1 cellular context compared by ENCODE assay signal in the genomic region with DNA sequence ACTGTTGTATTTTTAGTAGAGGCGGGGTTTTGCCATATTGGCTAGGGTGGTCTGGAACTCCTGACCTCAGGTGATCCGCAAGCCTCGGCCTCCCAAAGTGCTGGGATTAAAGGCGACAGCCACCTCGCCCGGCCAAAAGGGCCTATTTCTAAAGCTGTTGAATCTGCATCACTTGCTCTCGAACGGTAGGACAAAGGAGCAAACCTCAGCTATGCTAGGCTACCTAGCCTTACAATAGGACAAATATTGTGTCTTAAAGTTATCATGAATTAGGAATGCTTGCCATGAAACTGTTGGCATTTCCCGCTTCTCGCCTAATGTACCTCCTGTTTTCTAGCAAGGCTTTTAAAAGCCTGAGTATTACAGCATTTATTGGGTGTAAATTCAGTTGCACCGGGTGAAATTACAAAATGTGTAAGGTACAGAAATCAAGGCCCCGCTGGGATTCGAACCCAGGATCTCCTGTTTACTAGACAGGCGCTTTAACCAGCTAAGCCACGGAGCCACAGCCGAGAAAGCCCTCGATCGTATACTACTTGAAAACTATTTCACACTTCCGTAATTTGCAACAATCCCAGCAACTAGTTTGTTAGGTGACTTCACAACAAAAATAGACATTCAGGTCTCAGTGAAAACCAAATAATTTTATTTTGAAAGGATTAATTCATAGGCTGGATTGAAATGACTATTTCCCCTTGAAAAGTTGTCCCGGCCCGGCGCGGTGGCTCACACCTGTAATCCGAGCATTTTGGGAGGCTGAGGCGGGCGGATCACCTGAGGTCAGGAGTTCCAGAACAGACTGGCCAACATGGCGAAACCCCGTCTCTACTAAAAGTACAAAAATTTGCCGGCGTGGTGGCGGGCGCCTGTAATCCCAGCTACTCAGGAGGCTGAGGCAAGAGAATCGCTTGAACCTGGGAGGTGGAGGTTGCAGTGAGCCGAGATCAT.
TF ChIP-seq lines count a peak whose summit lies in the region.

No MANE protein-coding gene starts in this region.

TF ChIP-seq in WTC11, 78 proteins besides CTCF, POLR2A, EP300 and RAD21 (continued from another document and continues in another):
- TF ChIP-seq, protein P1, sequence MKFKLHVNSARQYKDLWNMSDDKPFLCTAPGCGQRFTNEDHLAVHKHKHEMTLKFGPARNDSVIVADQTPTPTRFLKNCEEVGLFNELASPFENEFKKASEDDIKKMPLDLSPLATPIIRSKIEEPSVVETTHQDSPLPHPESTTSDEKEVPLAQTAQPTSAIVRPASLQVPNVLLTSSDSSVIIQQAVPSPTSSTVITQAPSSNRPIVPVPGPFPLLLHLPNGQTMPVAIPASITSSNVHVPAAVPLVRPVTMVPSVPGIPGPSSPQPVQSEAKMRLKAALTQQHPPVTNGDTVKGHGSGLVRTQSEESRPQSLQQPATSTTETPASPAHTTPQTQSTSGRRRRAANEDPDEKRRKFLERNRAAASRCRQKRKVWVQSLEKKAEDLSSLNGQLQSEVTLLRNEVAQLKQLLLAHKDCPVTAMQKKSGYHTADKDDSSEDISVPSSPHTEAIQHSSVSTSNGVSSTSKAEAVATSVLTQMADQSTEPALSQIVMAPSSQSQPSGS (CRISPR knock-in tag; IDR thresholded peaks at IDR 0.05; ENCODE audit: borderline replicate concordance, low read depth): no peak
- TF ChIP-seq, protein P2, sequence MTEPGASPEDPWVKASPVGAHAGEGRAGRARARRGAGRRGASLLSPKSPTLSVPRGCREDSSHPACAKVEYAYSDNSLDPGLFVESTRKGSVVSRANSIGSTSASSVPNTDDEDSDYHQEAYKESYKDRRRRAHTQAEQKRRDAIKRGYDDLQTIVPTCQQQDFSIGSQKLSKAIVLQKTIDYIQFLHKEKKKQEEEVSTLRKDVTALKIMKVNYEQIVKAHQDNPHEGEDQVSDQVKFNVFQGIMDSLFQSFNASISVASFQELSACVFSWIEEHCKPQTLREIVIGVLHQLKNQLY (CRISPR knock-in tag; IDR thresholded peaks at IDR 0.05): no peak
- TF ChIP-seq CBFB (CRISPR knock-in tag; IDR thresholded peaks at IDR 0.05; ENCODE audit: low read depth) (no peak), ZNF121 (CRISPR knock-in tag; IDR thresholded peaks at IDR 0.05) (no peak), FOXJ3 (CRISPR knock-in tag; IDR thresholded peaks at IDR 0.05; ENCODE audit: borderline replicate concordance) (no peak), GRHL2 (CRISPR knock-in tag; IDR thresholded peaks at IDR 0.05; ENCODE audit: insufficient replicate concordance, severe bottlenecking) (no peak), KAT7 (CRISPR knock-in tag; IDR thresholded peaks at IDR 0.05; ENCODE audit: borderline replicate concordance) (no peak), ZNF138 (CRISPR knock-in tag; conservative IDR thresholded peaks at IDR 0.05) (no peak), NR2C2 (CRISPR knock-in tag; IDR thresholded peaks at IDR 0.05) (no peak), ZNF423 (CRISPR knock-in tag; IDR thresholded peaks at IDR 0.05) (no peak), ZNF671 (CRISPR knock-in tag; IDR thresholded peaks at IDR 0.05) (peak; percentile 85), FOXP1 (CRISPR knock-in tag; IDR thresholded peaks at IDR 0.05; ENCODE audit: borderline replicate concordance) (no peak), FOXK1 (CRISPR knock-in tag; IDR thresholded peaks at IDR 0.05) (no peak), NFATC4 (CRISPR knock-in tag; IDR thresholded peaks at IDR 0.05) (peak; percentile 84; the same call in 1 of the 2 replicates), NR1H2 (CRISPR knock-in tag; IDR thresholded peaks at IDR 0.05) (no peak), ATF1 (CRISPR knock-in tag; IDR thresholded peaks at IDR 0.05) (no peak), ZNF396 (CRISPR knock-in tag; IDR thresholded peaks at IDR 0.05; ENCODE audit: borderline replicate concordance) (no peak), NR3C1 (CRISPR knock-in tag; conservative IDR thresholded peaks at IDR 0.05; ENCODE audit: low read depth) (no peak), SOX15 (CRISPR knock-in tag; IDR thresholded peaks at IDR 0.05) (no peak), CREB1 (CRISPR knock-in tag; IDR thresholded peaks at IDR 0.05) (no peak)
- TF ChIP-seq, protein P3, sequence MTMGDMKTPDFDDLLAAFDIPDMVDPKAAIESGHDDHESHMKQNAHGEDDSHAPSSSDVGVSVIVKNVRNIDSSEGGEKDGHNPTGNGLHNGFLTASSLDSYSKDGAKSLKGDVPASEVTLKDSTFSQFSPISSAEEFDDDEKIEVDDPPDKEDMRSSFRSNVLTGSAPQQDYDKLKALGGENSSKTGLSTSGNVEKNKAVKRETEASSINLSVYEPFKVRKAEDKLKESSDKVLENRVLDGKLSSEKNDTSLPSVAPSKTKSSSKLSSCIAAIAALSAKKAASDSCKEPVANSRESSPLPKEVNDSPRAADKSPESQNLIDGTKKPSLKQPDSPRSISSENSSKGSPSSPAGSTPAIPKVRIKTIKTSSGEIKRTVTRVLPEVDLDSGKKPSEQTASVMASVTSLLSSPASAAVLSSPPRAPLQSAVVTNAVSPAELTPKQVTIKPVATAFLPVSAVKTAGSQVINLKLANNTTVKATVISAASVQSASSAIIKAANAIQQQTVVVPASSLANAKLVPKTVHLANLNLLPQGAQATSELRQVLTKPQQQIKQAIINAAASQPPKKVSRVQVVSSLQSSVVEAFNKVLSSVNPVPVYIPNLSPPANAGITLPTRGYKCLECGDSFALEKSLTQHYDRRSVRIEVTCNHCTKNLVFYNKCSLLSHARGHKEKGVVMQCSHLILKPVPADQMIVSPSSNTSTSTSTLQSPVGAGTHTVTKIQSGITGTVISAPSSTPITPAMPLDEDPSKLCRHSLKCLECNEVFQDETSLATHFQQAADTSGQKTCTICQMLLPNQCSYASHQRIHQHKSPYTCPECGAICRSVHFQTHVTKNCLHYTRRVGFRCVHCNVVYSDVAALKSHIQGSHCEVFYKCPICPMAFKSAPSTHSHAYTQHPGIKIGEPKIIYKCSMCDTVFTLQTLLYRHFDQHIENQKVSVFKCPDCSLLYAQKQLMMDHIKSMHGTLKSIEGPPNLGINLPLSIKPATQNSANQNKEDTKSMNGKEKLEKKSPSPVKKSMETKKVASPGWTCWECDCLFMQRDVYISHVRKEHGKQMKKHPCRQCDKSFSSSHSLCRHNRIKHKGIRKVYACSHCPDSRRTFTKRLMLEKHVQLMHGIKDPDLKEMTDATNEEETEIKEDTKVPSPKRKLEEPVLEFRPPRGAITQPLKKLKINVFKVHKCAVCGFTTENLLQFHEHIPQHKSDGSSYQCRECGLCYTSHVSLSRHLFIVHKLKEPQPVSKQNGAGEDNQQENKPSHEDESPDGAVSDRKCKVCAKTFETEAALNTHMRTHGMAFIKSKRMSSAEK (CRISPR knock-in tag; IDR thresholded peaks at IDR 0.05; ENCODE audit: borderline replicate concordance): 0 out of 2 replicates have a peak, but pooled peaks have one; percentile 8
- TF ChIP-seq, protein P4, sequence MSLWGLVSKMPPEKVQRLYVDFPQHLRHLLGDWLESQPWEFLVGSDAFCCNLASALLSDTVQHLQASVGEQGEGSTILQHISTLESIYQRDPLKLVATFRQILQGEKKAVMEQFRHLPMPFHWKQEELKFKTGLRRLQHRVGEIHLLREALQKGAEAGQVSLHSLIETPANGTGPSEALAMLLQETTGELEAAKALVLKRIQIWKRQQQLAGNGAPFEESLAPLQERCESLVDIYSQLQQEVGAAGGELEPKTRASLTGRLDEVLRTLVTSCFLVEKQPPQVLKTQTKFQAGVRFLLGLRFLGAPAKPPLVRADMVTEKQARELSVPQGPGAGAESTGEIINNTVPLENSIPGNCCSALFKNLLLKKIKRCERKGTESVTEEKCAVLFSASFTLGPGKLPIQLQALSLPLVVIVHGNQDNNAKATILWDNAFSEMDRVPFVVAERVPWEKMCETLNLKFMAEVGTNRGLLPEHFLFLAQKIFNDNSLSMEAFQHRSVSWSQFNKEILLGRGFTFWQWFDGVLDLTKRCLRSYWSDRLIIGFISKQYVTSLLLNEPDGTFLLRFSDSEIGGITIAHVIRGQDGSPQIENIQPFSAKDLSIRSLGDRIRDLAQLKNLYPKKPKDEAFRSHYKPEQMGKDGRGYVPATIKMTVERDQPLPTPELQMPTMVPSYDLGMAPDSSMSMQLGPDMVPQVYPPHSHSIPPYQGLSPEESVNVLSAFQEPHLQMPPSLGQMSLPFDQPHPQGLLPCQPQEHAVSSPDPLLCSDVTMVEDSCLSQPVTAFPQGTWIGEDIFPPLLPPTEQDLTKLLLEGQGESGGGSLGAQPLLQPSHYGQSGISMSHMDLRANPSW (CRISPR knock-in tag; conservative IDR thresholded peaks at IDR 0.05; ENCODE audit: low read depth): no peak
- TF ChIP-seq, protein P5, sequence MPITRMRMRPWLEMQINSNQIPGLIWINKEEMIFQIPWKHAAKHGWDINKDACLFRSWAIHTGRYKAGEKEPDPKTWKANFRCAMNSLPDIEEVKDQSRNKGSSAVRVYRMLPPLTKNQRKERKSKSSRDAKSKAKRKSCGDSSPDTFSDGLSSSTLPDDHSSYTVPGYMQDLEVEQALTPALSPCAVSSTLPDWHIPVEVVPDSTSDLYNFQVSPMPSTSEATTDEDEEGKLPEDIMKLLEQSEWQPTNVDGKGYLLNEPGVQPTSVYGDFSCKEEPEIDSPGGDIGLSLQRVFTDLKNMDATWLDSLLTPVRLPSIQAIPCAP (CRISPR knock-in tag; IDR thresholded peaks at IDR 0.05): no peak
- TF ChIP-seq, protein P6, sequence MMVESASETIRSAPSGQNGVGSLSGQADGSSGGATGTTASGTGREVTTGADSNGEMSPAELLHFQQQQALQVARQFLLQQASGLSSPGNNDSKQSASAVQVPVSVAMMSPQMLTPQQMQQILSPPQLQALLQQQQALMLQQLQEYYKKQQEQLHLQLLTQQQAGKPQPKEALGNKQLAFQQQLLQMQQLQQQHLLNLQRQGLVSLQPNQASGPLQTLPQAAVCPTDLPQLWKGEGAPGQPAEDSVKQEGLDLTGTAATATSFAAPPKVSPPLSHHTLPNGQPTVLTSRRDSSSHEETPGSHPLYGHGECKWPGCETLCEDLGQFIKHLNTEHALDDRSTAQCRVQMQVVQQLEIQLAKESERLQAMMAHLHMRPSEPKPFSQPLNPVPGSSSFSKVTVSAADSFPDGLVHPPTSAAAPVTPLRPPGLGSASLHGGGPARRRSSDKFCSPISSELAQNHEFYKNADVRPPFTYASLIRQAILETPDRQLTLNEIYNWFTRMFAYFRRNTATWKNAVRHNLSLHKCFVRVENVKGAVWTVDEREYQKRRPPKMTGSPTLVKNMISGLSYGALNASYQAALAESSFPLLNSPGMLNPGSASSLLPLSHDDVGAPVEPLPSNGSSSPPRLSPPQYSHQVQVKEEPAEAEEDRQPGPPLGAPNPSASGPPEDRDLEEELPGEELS (CRISPR knock-in tag; IDR thresholded peaks at IDR 0.05): 0 out of 2 replicates have a peak, but pooled peaks have one; percentile 10
- TF ChIP-seq, protein P7, sequence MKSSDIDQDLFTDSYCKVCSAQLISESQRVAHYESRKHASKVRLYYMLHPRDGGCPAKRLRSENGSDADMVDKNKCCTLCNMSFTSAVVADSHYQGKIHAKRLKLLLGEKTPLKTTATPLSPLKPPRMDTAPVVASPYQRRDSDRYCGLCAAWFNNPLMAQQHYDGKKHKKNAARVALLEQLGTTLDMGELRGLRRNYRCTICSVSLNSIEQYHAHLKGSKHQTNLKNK (CRISPR knock-in tag; IDR thresholded peaks at IDR 0.05): no peak
- TF ChIP-seq, protein P8, sequence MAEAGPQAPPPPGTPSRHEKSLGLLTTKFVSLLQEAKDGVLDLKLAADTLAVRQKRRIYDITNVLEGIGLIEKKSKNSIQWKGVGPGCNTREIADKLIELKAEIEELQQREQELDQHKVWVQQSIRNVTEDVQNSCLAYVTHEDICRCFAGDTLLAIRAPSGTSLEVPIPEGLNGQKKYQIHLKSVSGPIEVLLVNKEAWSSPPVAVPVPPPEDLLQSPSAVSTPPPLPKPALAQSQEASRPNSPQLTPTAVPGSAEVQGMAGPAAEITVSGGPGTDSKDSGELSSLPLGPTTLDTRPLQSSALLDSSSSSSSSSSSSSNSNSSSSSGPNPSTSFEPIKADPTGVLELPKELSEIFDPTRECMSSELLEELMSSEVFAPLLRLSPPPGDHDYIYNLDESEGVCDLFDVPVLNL (CRISPR knock-in tag; IDR thresholded peaks at IDR 0.05; ENCODE audit: borderline replicate concordance, low read depth): no peak
- TF ChIP-seq, protein P9, sequence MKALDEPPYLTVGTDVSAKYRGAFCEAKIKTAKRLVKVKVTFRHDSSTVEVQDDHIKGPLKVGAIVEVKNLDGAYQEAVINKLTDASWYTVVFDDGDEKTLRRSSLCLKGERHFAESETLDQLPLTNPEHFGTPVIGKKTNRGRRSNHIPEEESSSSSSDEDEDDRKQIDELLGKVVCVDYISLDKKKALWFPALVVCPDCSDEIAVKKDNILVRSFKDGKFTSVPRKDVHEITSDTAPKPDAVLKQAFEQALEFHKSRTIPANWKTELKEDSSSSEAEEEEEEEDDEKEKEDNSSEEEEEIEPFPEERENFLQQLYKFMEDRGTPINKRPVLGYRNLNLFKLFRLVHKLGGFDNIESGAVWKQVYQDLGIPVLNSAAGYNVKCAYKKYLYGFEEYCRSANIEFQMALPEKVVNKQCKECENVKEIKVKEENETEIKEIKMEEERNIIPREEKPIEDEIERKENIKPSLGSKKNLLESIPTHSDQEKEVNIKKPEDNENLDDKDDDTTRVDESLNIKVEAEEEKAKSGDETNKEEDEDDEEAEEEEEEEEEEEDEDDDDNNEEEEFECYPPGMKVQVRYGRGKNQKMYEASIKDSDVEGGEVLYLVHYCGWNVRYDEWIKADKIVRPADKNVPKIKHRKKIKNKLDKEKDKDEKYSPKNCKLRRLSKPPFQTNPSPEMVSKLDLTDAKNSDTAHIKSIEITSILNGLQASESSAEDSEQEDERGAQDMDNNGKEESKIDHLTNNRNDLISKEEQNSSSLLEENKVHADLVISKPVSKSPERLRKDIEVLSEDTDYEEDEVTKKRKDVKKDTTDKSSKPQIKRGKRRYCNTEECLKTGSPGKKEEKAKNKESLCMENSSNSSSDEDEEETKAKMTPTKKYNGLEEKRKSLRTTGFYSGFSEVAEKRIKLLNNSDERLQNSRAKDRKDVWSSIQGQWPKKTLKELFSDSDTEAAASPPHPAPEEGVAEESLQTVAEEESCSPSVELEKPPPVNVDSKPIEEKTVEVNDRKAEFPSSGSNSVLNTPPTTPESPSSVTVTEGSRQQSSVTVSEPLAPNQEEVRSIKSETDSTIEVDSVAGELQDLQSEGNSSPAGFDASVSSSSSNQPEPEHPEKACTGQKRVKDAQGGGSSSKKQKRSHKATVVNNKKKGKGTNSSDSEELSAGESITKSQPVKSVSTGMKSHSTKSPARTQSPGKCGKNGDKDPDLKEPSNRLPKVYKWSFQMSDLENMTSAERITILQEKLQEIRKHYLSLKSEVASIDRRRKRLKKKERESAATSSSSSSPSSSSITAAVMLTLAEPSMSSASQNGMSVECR (CRISPR knock-in tag; IDR thresholded peaks at IDR 0.05; ENCODE audit: borderline replicate concordance): no peak
- TF ChIP-seq, protein P10, sequence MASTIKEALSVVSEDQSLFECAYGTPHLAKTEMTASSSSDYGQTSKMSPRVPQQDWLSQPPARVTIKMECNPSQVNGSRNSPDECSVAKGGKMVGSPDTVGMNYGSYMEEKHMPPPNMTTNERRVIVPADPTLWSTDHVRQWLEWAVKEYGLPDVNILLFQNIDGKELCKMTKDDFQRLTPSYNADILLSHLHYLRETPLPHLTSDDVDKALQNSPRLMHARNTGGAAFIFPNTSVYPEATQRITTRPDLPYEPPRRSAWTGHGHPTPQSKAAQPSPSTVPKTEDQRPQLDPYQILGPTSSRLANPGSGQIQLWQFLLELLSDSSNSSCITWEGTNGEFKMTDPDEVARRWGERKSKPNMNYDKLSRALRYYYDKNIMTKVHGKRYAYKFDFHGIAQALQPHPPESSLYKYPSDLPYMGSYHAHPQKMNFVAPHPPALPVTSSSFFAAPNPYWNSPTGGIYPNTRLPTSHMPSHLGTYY (CRISPR knock-in tag; IDR thresholded peaks at IDR 0.05): peak; percentile 73; the same call in 1 of the 2 replicates
